ENCODE assay signal across 21 cellular contexts in the genomic region with DNA sequence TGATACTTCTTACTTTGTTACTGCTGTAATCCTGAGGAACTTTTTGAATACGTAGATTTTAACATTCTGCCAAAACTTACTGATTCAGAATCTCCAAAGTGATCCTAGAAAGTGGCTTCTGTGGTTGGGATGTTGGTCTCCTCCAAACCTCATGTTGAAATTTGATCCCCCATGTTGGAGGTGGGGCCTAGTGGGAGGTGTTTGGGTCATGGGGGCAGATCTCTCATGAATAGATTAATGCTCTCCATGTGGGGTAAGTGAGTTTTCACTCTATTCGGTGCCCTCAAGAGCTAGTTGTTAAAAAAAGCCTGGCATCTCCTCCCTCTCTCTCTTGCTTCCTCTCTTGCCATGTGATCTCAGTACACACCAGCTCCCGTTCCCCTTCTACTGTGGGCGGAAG.
"Had no signal": no experiment of that assay in that cellular context is flagged by ENCODE, and none has a peak within 500 bp of the region (broad histone marks: within the 10 kb centered on the region; RNA-seq: fewer than 3 reads in every experiment).

No MANE protein-coding gene starts in this region.

- DNase-seq: activated CD4-positive, alpha-beta memory T cell treated with anti-CD3 and anti-CD28 coated beads, Interleukin-2, amount 10 ng/mL, durations not matched to agents 7 days and 5 days; activated CD4-positive, alpha-beta T cell treated with anti-CD3 and anti-CD28 coated beads for 1 hour; activated CD4-positive, alpha-beta T cell treated with anti-CD3 and anti-CD28 coated beads, Interleukin-2, amount 10 ng/mL, durations not matched to agents 7 days and 5 days; activated naive CD8-positive, alpha-beta T cell treated with anti-CD3 and anti-CD28 coated beads, Interleukin-2, amount 50 U/mL, for 24 hours; activated T-cell treated with anti-CD3 and anti-CD28 coated beads, Interleukin-2, amount 50 U/mL, for 4 hours; dermis blood vessel endothelial cell; effector CD4-positive, alpha-beta T cell; esophagus squamous epithelium; foreskin melanocyte; heart right ventricle; naive thymus-derived CD8-positive, alpha-beta T cell; occipital lobe; psoas muscle; sigmoid colon; small intestine; stimulated activated CD4-positive, alpha-beta T cell treated with anti-CD3 and anti-CD28 coated beads, Interleukin-4, amount 100 ng/mL, for 24 hours; stimulated activated naive CD8-positive, alpha-beta T cell treated with anti-CD3 and anti-CD28 coated beads, Interleukin-15, amount 100 ng/mL, for 72 hours; substantia nigra; uterus had no signal

- ATAC-seq: activated naive CD8-positive, alpha-beta T cell treated with anti-CD3 and anti-CD28 coated beads, Interleukin-2, amount 50 U/mL, for 24 hours; activated T-cell treated with anti-CD3 and anti-CD28 coated beads, Interleukin-2, amount 50 U/mL, for 4 hours; activated T-helper 17 cell treated with anti-CD3 and anti-CD28 coated beads, Interleukin-2, amount 50 U/mL, for 72 hours; heart right ventricle; naive thymus-derived CD8-positive, alpha-beta T cell; psoas muscle; stimulated activated effector memory CD8-positive, alpha-beta T cell treated with anti-CD3 and anti-CD28 coated beads, Interleukin-12 subunit alpha, Interleukin-12 subunit beta, amount 100 ng/mL, for 72 hours; stimulated activated naive CD8-positive, alpha-beta T cell treated with anti-CD3 and anti-CD28 coated beads, Interleukin-15, amount 100 ng/mL, for 72 hours had no signal
